34 cellular contexts compared by ENCODE assay signal in the genomic region with DNA sequence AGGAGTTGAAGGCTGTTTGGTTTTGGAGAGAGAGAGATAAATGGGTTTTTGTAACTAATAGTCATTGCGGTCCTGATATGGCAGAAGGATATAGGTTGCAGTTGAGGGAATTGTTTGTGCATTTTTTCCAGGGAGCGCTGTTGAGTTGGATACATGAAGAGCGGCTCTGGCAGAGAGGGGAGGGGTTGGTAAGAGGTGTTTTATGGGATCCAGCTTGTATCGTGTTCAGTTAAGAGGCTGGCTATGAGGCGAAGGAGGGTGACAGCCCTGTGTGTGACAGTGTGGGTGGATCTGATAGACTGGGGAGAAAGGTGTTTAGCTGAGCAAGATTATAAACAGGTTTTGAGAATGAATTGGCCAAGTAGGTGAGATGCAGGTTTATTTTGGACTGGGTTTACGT. TPM values are rescaled to one million over a fixed set of nuclear protein-coding genes. Genes with fewer than 3 reads are reported as not detected.
"Had no signal": no experiment of that assay in that cellular context is flagged by ENCODE, and none has a peak within 500 bp of the region (broad histone marks: within the 10 kb centered on the region; RNA-seq: fewer than 3 reads in every experiment).

No MANE protein-coding gene starts in this region.

- H3K27ac ChIP-seq: adrenal gland, body of pancreas, breast epithelium, SJCRH30, SK-N-MC, WERI-Rb-1 had no signal

- H3K4me3 ChIP-seq: adrenal gland, body of pancreas, breast epithelium, SJCRH30, SK-N-MC had no signal

- H3K36me3 Mint-ChIP-seq: activated naive CD4-positive, alpha-beta T cell treated with anti-CD3 and anti-CD28 coated beads, Interleukin-2, amount 50 U/mL, for 72 hours; IgD-negative memory B cell had no signal

- H3K9me3 ChIP-seq: adrenal gland, body of pancreas, breast epithelium, SJCRH30 had no signal

- ATAC-seq: activated CD8-positive, alpha-beta T cell treated with anti-CD3 and anti-CD28 coated beads for 36 hours; activated naive CD4-positive, alpha-beta T cell treated with anti-CD3 and anti-CD28 coated beads, Interleukin-2, amount 50 U/mL, for 72 hours; body of pancreas; Panc1 had no signal

- H3K27me3 ChIP-seq: adrenal gland, body of pancreas, breast epithelium, SJCRH30 had no signal

- H3K27ac Mint-ChIP-seq: activated CD4-positive, alpha-beta T cell treated with anti-CD3 and anti-CD28 coated beads, Interleukin-2, amount 10 ng/mL, durations not matched to agents 24 days and 14 days; activated CD8-positive, alpha-beta T cell treated with anti-CD3 and anti-CD28 coated beads for 36 hours; activated naive CD4-positive, alpha-beta T cell treated with anti-CD3 and anti-CD28 coated beads for 36 hours; activated naive CD4-positive, alpha-beta T cell treated with anti-CD3 and anti-CD28 coated beads, Interleukin-2, amount 50 U/mL, for 72 hours; IgD-negative memory B cell had no signal

- H3K4me1 ChIP-seq: adrenal gland, body of pancreas, breast epithelium, SJCRH30 had no signal

- H3K27me3 Mint-ChIP-seq: activated CD4-positive, alpha-beta T cell treated with anti-CD3 and anti-CD28 coated beads, Interleukin-2, amount 10 ng/mL, durations not matched to agents 24 days and 14 days; activated CD8-positive, alpha-beta T cell treated with anti-CD3 and anti-CD28 coated beads for 36 hours; IgD-negative memory B cell had no signal

- H3K36me3 ChIP-seq: adrenal gland, breast epithelium, SJCRH30, WERI-Rb-1 had no signal

- H3K4me3 Mint-ChIP-seq: activated CD4-positive, alpha-beta T cell treated with anti-CD3 and anti-CD28 coated beads, Interleukin-2, amount 10 ng/mL, durations not matched to agents 24 days and 14 days; activated CD8-positive, alpha-beta T cell treated with anti-CD3 and anti-CD28 coated beads for 36 hours; activated naive CD4-positive, alpha-beta T cell treated with anti-CD3 and anti-CD28 coated beads for 36 hours; IgD-negative memory B cell had no signal

- H3K4me1 Mint-ChIP-seq: activated CD4-positive, alpha-beta T cell treated with anti-CD3 and anti-CD28 coated beads, Interleukin-2, amount 10 ng/mL, durations not matched to agents 24 days and 14 days; IgD-negative memory B cell had no signal

- DNase-seq: activated CD4-positive, alpha-beta T cell treated with anti-CD3 and anti-CD28 coated beads for 1 hour; activated CD4-positive, alpha-beta T cell treated with anti-CD3 and anti-CD28 coated beads, Interleukin-2, amount 10 ng/mL, durations not matched to agents 24 days and 14 days; activated CD4-positive, alpha-beta T cell treated with anti-CD3 and anti-CD28 coated beads, Interleukin-2, amount 50 U/mL, for 4 hours; activated CD4-positive, CD25-positive, alpha-beta regulatory T cell; activated CD8-positive, alpha-beta T cell treated with anti-CD3 and anti-CD28 coated beads for 36 hours; activated gamma-delta T cell treated with Interleukin-2 at 50 U/mL for 16 hours; activated naive CD4-positive, alpha-beta T cell treated with anti-CD3 and anti-CD28 coated beads for 36 hours; activated T-cell treated with anti-CD3 and anti-CD28 coated beads, Interleukin-2, amount 50 U/mL, for 1 hour; adrenal gland; body of pancreas; Karpas-422; KBM-7; NCI-H1105; NCI-H1436 treated with DMSO at 0.1 percent for 48 hours; NCI-H1694 treated with DMSO at 0.1 percent for 48 hours; NCI-H2029 treated with DMSO at 0.1 percent for 48 hours; NCI-H345; NCI-H774; SHP77; SJCRH30; T1000; WERI-Rb-1 had no signal

RNA-seq across cellular contexts. Expression of a gene that starts 1.5 kb away (rescaled TPM):
- total RNA-seq: activated CD4-positive, alpha-beta T cell treated with anti-CD3 and anti-CD28 coated beads, Interleukin-2, amount 10 ng/mL, durations not matched to agents 24 days and 14 days; activated CD8-positive, alpha-beta memory T cell treated with anti-CD3 and anti-CD28 coated beads for 36 hours; activated CD8-positive, alpha-beta T cell treated with anti-CD3 and anti-CD28 coated beads for 36 hours; activated naive CD4-positive, alpha-beta T cell treated with anti-CD3 and anti-CD28 coated beads for 36 hours; activated naive CD4-positive, alpha-beta T cell treated with anti-CD3 and anti-CD28 coated beads, Interleukin-2, amount 50 U/mL, for 72 hours; adrenal gland; astrocyte; body of pancreas; breast epithelium; cardiac septum; MCF 10A; RPMI7951; SJCRH30; T-helper 1 cell treated with Interleukin-12 subunit alpha and Interleukin-12 subunit beta and Interleukin-4 antibody, amounts not matched to agents 30 ng/mL and 1 ng/mL, for 36 hours; T-helper 2 cell treated with Interferon-gamma antibody and Interleukin-4, amounts not matched to agents 100 ng/mL and 5 ng/mL, for 36 hours had no signal
- polyA plus RNA-seq: adrenal gland, IgD-negative memory B cell had no signal
